ENCODE assay signal across 8 cellular contexts in the genomic region with DNA sequence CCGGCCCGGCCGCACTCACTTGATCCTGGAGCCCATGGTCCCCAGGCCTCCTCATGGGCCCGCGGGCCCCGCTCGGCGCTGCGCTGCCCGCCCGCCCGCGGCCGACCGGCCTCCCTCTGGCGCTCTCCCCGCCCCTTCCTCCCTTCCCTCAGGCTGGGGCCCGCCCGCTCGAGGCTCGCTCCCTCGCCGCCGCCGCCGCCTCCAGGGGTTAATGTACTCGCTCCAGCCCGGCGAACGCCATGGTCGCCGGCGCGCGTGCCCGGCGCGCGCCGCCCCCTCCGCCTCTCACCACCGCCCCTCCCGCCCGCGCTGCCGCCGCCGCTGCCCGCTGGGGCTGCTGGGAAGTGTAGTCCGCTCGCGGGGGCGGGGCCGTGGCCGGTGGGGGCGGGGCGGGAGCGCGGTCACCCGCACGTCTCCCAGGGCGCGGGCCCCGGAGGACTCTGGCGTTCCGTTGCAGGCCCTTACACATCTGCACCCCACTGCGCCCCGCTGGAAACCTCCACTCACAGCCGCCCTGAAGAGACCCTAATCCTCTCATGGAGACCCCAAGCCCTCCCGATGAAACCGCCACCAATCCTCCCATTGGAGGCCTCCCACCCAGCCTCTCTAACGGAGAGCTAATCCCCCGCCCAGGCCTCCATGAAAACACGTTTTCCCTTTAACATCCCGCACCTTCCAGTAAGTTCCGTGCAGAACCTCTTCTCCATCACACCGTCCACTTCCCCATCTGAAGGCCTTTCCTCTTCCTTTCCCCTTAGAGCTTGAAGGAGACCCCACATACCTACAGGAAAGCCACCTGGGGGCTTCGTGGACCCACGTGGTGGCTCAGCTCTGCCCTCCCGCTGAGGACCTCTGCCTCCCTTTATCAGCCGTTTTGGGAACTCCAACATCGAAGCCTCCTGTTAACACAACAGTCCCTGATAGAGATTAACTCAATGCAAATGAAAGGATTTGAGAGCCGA. TPM values are rescaled to one million over a fixed set of nuclear protein-coding genes. Genes with fewer than 3 reads are reported as not detected.
DNase-seq lines count a peak whose midpoint lies in the region; ATAC-seq and TF ChIP-seq lines count a peak whose summit lies in the region.

A gene with protein sequence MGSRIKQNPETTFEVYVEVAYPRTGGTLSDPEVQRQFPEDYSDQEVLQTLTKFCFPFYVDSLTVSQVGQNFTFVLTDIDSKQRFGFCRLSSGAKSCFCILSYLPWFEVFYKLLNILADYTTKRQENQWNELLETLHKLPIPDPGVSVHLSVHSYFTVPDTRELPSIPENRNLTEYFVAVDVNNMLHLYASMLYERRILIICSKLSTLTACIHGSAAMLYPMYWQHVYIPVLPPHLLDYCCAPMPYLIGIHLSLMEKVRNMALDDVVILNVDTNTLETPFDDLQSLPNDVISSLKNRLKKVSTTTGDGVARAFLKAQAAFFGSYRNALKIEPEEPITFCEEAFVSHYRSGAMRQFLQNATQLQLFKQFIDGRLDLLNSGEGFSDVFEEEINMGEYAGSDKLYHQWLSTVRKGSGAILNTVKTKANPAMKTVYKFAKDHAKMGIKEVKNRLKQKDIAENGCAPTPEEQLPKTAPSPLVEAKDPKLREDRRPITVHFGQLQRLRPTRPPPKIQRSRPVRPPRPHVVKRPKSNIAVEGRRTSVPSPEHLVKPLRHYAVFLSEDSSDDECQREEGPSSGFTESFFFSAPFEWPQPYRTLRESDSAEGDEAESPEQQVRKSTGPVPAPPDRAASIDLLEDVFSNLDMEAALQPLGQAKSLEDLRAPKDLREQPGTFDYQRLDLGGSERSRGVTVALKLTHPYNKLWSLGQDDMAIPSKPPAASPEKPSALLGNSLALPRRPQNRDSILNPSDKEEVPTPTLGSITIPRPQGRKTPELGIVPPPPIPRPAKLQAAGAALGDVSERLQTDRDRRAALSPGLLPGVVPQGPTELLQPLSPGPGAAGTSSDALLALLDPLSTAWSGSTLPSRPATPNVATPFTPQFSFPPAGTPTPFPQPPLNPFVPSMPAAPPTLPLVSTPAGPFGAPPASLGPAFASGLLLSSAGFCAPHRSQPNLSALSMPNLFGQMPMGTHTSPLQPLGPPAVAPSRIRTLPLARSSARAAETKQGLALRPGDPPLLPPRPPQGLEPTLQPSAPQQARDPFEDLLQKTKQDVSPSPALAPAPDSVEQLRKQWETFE (minus strand): TSS at position 257 of the 962 bp plus-strand sequence. CDS start 221 bp downstream, at position 36.

- peak within 1 kb of the TSS; percentile 87 for H3K4me3 ChIP-seq in adipocyte (ENCODE audit: low read length)
- H3K4me3 ChIP-seq in heart left ventricle, result peak within 1 kb of the TSS; percentile 63 to 94 (median 78)

- DNase-seq in GM10266 (ENCODE audit: extremely low spot score) (peak; percentile 98), NCI-H1092 treated with DMSO at 0.1 percent for 48 hours (lab: John Stamatoyannopoulos, UW) (peak; percentile 87), T follicular helper cell (ENCODE audit: low read depth) (peak; percentile 76), adipocyte (ENCODE audit: low read depth) (peak; percentile 95), heart left ventricle (peak; percentile 93 to 96 (median 95)), posterior cingulate gyrus (peak; percentile 77 to 98 (median 87)), type B pancreatic cell (ENCODE audit: extremely low spot score, unreplicated experiment) (peak; percentile 95)

- TF ChIP-seq CTCF in GM10266 (IDR thresholded peaks at IDR 0.05; ENCODE audit: control insufficient read depth, insufficient read depth, low read depth, missing control alignments) (no peak), heart left ventricle (IDR thresholded peaks at IDR 0.05) (no peak), type B pancreatic cell (conservative IDR thresholded peaks at IDR 0.05) (no peak)

- ATAC-seq in HG02610 (IDR thresholded peaks at IDR 0.05; ENCODE audit: unreplicated experiment), result peak; percentile 73
- peak; percentile 78 to 98 (median 95) for ATAC-seq in heart left ventricle

- H3K4me3 Mint-ChIP-seq in type B pancreatic cell, result peak within 1 kb of the TSS; percentile 92

- H3K27me3 ChIP-seq in adipocyte (replicated peaks; ENCODE audit: control insufficient read depth, insufficient read depth, low read length), result no peaks in the 10 kb centered on the region
- H3K27me3 ChIP-seq in heart left ventricle, result no peaks in the 10 kb centered on the region

- intact Hi-C loops in heart left ventricle (cut with DNase I) (loop anchor here in 3 of 10 donors (2.0 to 10.0 kb wide), 5 partner anchors 68 to 385 kb away; no protein-coding TSS in a partner anchor), posterior cingulate gyrus (cut with DNase I) (no loop called here)

- peak within 1 kb of the TSS; percentile 83 for H3K9ac ChIP-seq in adipocyte (ENCODE audit: low read length)

- peak within 1 kb of the TSS; percentile 73 for H3K27ac Mint-ChIP-seq in type B pancreatic cell

- H3K36me3 Mint-ChIP-seq in type B pancreatic cell, result peaks cover 3% of the 10 kb centered on the region

- H3K4me1 Mint-ChIP-seq in type B pancreatic cell (ENCODE audit: unreplicated experiment), result peaks cover 37% of the 10 kb centered on the region

- peak in 1 of 2 donors; percentile 52 for TF ChIP-seq POLR2A in heart left ventricle (IDR thresholded peaks at IDR 0.05)

- no peaks in the 10 kb centered on the region for H3K36me3 ChIP-seq in adipocyte (ENCODE audit: control insufficient read depth, insufficient read depth, low read length, severe bottlenecking)
- H3K36me3 ChIP-seq in heart left ventricle, result no peaks in the 10 kb centered on the region

- no peaks in the 10 kb centered on the region for H3K9me3 ChIP-seq in adipocyte (ENCODE audit: control insufficient read depth, low read length)
- H3K9me3 ChIP-seq in heart left ventricle, result no peaks in the 10 kb centered on the region

- H3K9me3 Mint-ChIP-seq in type B pancreatic cell, result peaks cover 2% of the 10 kb centered on the region

- peak within 1 kb of the TSS in 11 of 12 donors; percentile 41 to 85 (median 70) for H3K27ac ChIP-seq in heart left ventricle

- H3K27me3 Mint-ChIP-seq in type B pancreatic cell, result peaks cover 36% of the 10 kb centered on the region

- H3K4me1 ChIP-seq in adipocyte (ENCODE audit: control insufficient read depth, insufficient read depth, low read length), result peaks cover 29% of the 10 kb centered on the region
- peaks cover 0 to 47% (median 15%) of the 10 kb centered on the region in 12 donors for H3K4me1 ChIP-seq in heart left ventricle

- 7 to 35% (median 12%) methylated on average over 18 to 83 of the region's 83 CpGs for WGBS in heart left ventricle, 4 donors

RNA-seq across cellular contexts. Expression of the gene that starts here (rescaled TPM):
- 10 to 100 TPM; 10.6 to 24.0 (median 15.7) TPM for total RNA-seq in heart left ventricle
- 10 to 100 TPM in 1 of 2 donors, 1 to 10 TPM in 1; 9.8 to 14.7 TPM for polyA plus RNA-seq in heart left ventricle
- 12.8 and 19.9 TPM in 2 replicates for total RNA-seq in type B pancreatic cell (ENCODE audit: low replicate concordance)

Comparison
In these comparisons a context has a peak if more than half of its experiments do, and no peak if none do; other contexts are left out.
1. Peak in every context shown above with its lines: DNase-seq, ATAC-seq, H3K4me3 ChIP-seq and H3K27ac ChIP-seq.